Comparison of ENCODE assay signal across 24 cellular contexts in the genomic region with DNA sequence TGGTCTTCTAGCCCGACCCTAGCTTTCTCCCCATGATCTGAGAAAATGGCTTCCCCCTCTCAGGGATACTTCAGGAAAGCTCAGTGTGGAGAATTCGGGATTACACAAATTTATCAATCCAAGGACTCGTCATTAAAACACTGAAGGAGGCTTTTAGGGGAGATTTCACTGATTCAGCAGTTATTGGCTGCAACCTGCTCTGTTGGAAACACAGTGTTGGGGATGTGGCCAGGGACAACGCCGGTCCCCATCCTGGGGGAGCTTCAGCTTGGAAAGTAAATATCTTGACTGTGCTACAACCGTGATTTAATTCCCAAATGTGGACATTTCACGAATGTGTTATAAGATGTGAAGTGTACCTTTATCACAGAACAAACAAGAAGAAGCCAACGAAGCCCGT. TPM values are rescaled to one million over a fixed set of nuclear protein-coding genes. Genes with fewer than 3 reads are reported as not detected.
"Had no signal": no experiment of that assay in that cellular context is flagged by ENCODE, and none has a peak within 500 bp of the region (broad histone marks: within the 10 kb centered on the region; RNA-seq: fewer than 3 reads in every experiment).

No MANE protein-coding gene starts in this region.

- H3K4me1 ChIP-seq: esophagus squamous epithelium, gastroesophageal sphincter, stomach had no signal

- H3K4me3 Mint-ChIP-seq: dendritic cell treated with granulocyte-macrophage colony-stimulating factor and Interleukin-4, amounts not matched to agents 40 ng/mL and 50 ng/mL, for 4 days; nephron progenitor cell had no signal

- H3K36me3 Mint-ChIP-seq: immature natural killer cell had no signal

- H3K27ac ChIP-seq: esophagus squamous epithelium, gastroesophageal sphincter, neutrophil, stomach had no signal

- DNase-seq: effector memory CD8-positive, alpha-beta T cell; esophagus squamous epithelium; foreskin fibroblast; glutamatergic neuron; immature natural killer cell; left colon; left ventricle myocardium superior; mesenchymal stem cell; midbrain; nephron progenitor cell; posterior cingulate gyrus; small intestine; stimulated activated CD4-positive, alpha-beta T cell treated with anti-CD3 and anti-CD28 coated beads, Interleukin-12 subunit alpha, Interleukin-12 subunit beta, amount 100 ng/mL, for 4 hours; stimulated activated naive CD4-positive, alpha-beta T cell; stomach; trophoblast cell had no signal

- H3K9me3 ChIP-seq: esophagus squamous epithelium, neutrophil had no signal

- H3K27ac Mint-ChIP-seq: dendritic cell treated with granulocyte-macrophage colony-stimulating factor and Interleukin-4, amounts not matched to agents 40 ng/mL and 50 ng/mL, for 4 days; nephron progenitor cell had no signal

- H3K36me3 ChIP-seq: esophagus squamous epithelium, gastroesophageal sphincter, neutrophil, stomach had no signal

- H3K9me3 Mint-ChIP-seq: dendritic cell treated with granulocyte-macrophage colony-stimulating factor and Interleukin-4, amounts not matched to agents 40 ng/mL and 50 ng/mL, for 4 days; effector memory CD8-positive, alpha-beta T cell had no signal

- H3K27me3 ChIP-seq: neutrophil, stomach had no signal

- H3K27me3 Mint-ChIP-seq: effector memory CD8-positive, alpha-beta T cell had no signal

- H3K4me3 ChIP-seq: esophagus squamous epithelium, gastroesophageal sphincter, lung, stomach had no signal

- FAIRE-seq: small intestine had no signal

- ATAC-seq: effector memory CD8-positive, alpha-beta T cell; gastroesophageal sphincter; left colon; left ventricle myocardium superior had no signal

RNA-seq across cellular contexts. Expression of a gene that starts 44.8 kb away (rescaled TPM):
- total RNA-seq: epithelial cell of proximal tubule, kidney epithelial cell, osteoblast, pulmonary artery endothelial cell had no signal
